In the genomic region with DNA sequence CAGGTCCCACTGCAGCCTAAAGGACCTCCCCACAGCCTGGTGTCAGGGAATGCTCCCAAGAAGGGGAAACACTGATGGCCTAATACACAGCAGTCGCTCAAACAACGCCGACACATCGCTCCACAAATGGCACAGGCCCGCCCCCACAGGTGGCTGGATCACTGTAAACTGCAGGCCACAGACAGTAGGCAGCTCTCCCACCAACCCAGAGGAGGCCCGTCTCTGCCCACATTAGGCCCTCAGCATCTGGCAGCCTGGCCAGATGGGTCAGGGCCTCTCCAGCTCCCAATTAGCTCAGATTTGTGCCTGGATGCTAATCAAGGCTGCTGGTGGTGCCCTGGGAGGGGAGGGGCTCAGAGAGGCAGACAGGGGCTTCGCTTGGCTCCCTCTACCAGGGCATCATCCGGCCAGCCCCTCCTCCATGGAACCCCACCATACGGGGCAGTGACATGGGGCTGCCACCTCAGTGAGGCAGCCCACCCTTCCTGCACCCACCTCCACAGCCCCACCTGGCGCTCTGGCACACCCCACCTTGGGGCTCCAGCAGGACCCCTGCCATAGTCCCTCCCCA, we compare ENCODE assay signal across 13 cellular contexts. TPM values are rescaled to one million over a fixed set of nuclear protein-coding genes. Genes with fewer than 3 reads are reported as not detected.
A peak's percentile ranks its signal among the peaks of the same experiment; 100 is the strongest.
DNase-seq lines count a peak whose midpoint lies in the region; ATAC-seq and TF ChIP-seq lines count a peak whose summit lies in the region.
"Had no signal": no experiment of that assay in that cellular context is flagged by ENCODE, and none has a peak within 500 bp of the region (broad histone marks: within the 10 kb centered on the region; RNA-seq: fewer than 3 reads in every experiment).

No MANE protein-coding gene starts in this region.

- no peaks in the 10 kb centered on the region for H3K27me3 Mint-ChIP-seq in mesothelial cell of epicardium (ENCODE audit: low read depth)

- peak; percentile 61 for DNase-seq in activated effector memory CD4-positive, alpha-beta T cell treated with anti-CD3 and anti-CD28 coated beads, Interleukin-2, amount 50 U/mL, for 16 hours
- DNase-seq in activated effector memory CD4-positive, alpha-beta T cell treated with Interleukin-2 at 50 U/mL for 16 hours: no peak
- DNase-seq in caudate nucleus (lab: John Stamatoyannopoulos, UW) (no peak), mesothelial cell of epicardium (ENCODE audit: low spot score in 2 of 2, unreplicated experiment in 2 of 2) (peak; percentile 17 to 32), upper lobe of right lung (peak; percentile 57), T1000 (lab: John Stamatoyannopoulos, UW) (no peak), NCI-H748 treated with DMSO at 0.1 percent for 48 hours (lab: John Stamatoyannopoulos, UW) (no peak)
- DNase-seq: anterior cingulate cortex; effector CD8-positive, alpha-beta T cell; kidney glomerular epithelial cell; PC-3 had no signal

- H3K36me3 Mint-ChIP-seq in mesothelial cell of epicardium: no peaks in the 10 kb centered on the region

- no peak overlapping the region for H3K4me3 ChIP-seq in upper lobe of right lung

- no peak overlapping the region for H3K4me3 Mint-ChIP-seq in mesothelial cell of epicardium

- H3K36me3 ChIP-seq in upper lobe of right lung: no peaks in the 10 kb centered on the region
- H3K36me3 ChIP-seq: neutrophil had no signal

- H3K27me3 ChIP-seq in upper lobe of right lung: no peaks in the 10 kb centered on the region
- H3K27me3 ChIP-seq: neutrophil had no signal

- H3K27ac ChIP-seq in caudate nucleus (ENCODE audit: low read depth, low read length) (peak overlapping the region; percentile 83), upper lobe of right lung (no peak overlapping the region)
- H3K27ac ChIP-seq: neutrophil had no signal

- H3K9me3 Mint-ChIP-seq in mesothelial cell of epicardium: no peaks in the 10 kb centered on the region

- no peak for TF ChIP-seq CTCF in mesothelial cell of epicardium (IDR thresholded peaks at IDR 0.05; ENCODE audit: unreplicated experiment)
- no peak for TF ChIP-seq CTCF in upper lobe of right lung (IDR thresholded peaks at IDR 0.05)

- H3K4me1 Mint-ChIP-seq in mesothelial cell of epicardium: no peaks in the 10 kb centered on the region

- no peaks in the 10 kb centered on the region for H3K9me3 ChIP-seq in upper lobe of right lung
- H3K9me3 ChIP-seq: neutrophil had no signal

- intact Hi-C loops in upper lobe of right lung (cut with DNase I): no loop called here

- no peaks in the 10 kb centered on the region for H3K4me1 ChIP-seq in upper lobe of right lung

- ATAC-seq in upper lobe of right lung (no peak), GM21390 (IDR thresholded peaks at IDR 0.05; ENCODE audit: unreplicated experiment) (no peak)

- H3K27ac Mint-ChIP-seq in mesothelial cell of epicardium: no peak overlapping the region

RNA-seq across cellular contexts. Expression of gene CAMK2B, which starts 42.7 kb away (rescaled TPM):
- total RNA-seq in mesothelial cell of epicardium: 1.8 to 1.9 TPM (median 1.9 TPM) in 3 replicates
- total RNA-seq in upper lobe of right lung: 0.17 TPM

Comparison
In these comparisons a context has a peak if more than half of its experiments do, and no peak if none do; other contexts are left out.
1. DNase-seq: peak in activated effector memory CD4-positive, alpha-beta T cell treated with anti-CD3 and anti-CD28 coated beads, Interleukin-2, amount 50 U/mL, for 16 hours (single experiment), mesothelial cell of epicardium (2 of 2) and upper lobe of right lung (single experiment); none in activated effector memory CD4-positive, alpha-beta T cell treated with Interleukin-2 at 50 U/mL for 16 hours (single experiment), caudate nucleus (0 of 61), T1000 (single experiment) and NCI-H748 treated with DMSO at 0.1 percent for 48 hours (single experiment).